ENCODE assay signal across 26 cellular contexts in the genomic region with DNA sequence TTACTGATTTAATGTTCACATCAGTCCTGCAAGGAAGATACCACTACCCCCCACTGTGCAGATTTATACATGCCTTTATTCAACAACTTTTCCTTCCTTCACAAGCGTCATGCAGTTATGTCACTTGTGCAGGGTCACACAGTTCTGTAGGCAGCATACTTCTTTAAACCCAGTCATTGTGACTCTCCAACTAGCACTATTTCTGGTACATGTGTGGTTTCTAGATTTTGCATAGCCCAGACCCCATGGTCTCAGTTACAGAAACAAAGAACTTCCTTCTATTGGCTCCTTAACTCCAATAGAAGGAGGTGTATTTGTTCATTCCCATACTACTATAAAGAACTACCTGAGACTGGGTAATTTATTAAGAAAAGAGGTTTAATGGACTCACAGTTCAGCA.
"Had no signal": no experiment of that assay in that cellular context is flagged by ENCODE, and none has a peak within 500 bp of the region (broad histone marks: within the 10 kb centered on the region; RNA-seq: fewer than 3 reads in every experiment).

No MANE protein-coding gene starts in this region.

- H3K9me3 ChIP-seq: SJCRH30, SK-N-SH had no signal

- ATAC-seq: activated T-helper 17 cell treated with anti-CD3 and anti-CD28 coated beads, Interleukin-2, amount 50 U/mL, for 72 hours; Panc1 had no signal

- H3K4me2 ChIP-seq: SK-N-SH had no signal

- H3K27me3 ChIP-seq: SJCRH30 had no signal

- H3K4me3 ChIP-seq: SJCRH30 had no signal

- H3K27ac ChIP-seq: RWPE1, SJCRH30, VCaP had no signal

- FAIRE-seq: astrocyte had no signal

- DNase-seq: activated CD4-positive, alpha-beta memory T cell treated with anti-CD3 and anti-CD28 coated beads for 36 hours; activated CD4-positive, alpha-beta T cell treated with anti-CD3 and anti-CD28 coated beads, Interleukin-2, amount 10 ng/mL, durations not matched to agents 7 days and 5 days; activated CD4-positive, CD25-positive, alpha-beta regulatory T cell; activated CD8-positive, alpha-beta memory T cell treated with anti-CD3 and anti-CD28 coated beads for 24 hours; activated gamma-delta T cell; activated naive CD4-positive, alpha-beta T cell treated with anti-CD3 and anti-CD28 coated beads for 36 hours; activated T-cell treated with anti-CD3 and anti-CD28 coated beads, Interleukin-2, amount 50 U/mL, for 48 hours; amygdala; cortex of kidney; NCI-H1092; NCI-H1417; NCI-H1930; NCI-H2107; NCI-H2171 treated with DMSO at 0.1 percent for 48 hours; NCI-H345; NCI-H510A; NCI-H526 treated with DMSO at 0.1 percent for 48 hours; Right ventricle myocardium superior; SJCRH30; SK-N-SH; T-helper 1 cell had no signal

- H3K4me1 ChIP-seq: SJCRH30 had no signal

- H3K36me3 ChIP-seq: SJCRH30 had no signal

- H3K9ac ChIP-seq: SK-N-SH had no signal
